ENCODE assay signal across 12 cellular contexts in genomic region chr6:117615981-117616961, GRCh38. TPM values are rescaled to one million over a fixed set of nuclear protein-coding genes. Genes with fewer than 3 reads are reported as not detected.
DNase-seq lines count a peak whose midpoint lies in the region; ATAC-seq and TF ChIP-seq lines count a peak whose summit lies in the region.
"Had no signal": no experiment of that assay in that cellular context is flagged by ENCODE, and none has a peak within 500 bp of the region (broad histone marks: within the 10 kb centered on the region; RNA-seq: fewer than 3 reads in every experiment).

No MANE protein-coding gene starts in this region.

- H2AFZ ChIP-seq in osteoblast (ENCODE audit: low read length) = peak overlapping the region; percentile 70

- DNase-seq in ELF-1 (ENCODE audit: low read depth, low spot score) = peak; percentile 89
- peak in 3 of 5 donors; percentile 17 to 38 (median 21) for DNase-seq in T-helper 1 cell
- DNase-seq in astrocyte of the cerebellum (ENCODE audit: low read depth) = peak; percentile 75
- DNase-seq in osteoblast (ENCODE audit: insufficient read length, low spot score, missing footprints) = peak; percentile 76
- DNase-seq in amniotic stem cell (lab: John Stamatoyannopoulos, UW) = no peak
- DNase-seq in NCI-H1092 treated with DMSO at 0.1 percent for 48 hours (lab: John Stamatoyannopoulos, UW) = no peak
- DNase-seq: cerebellar nuclear complex, DMS153, NCI-H2029 treated with DMSO at 0.1 percent for 48 hours had no signal

- no peak overlapping the region for H3K4me3 ChIP-seq in astrocyte of the cerebellum (ENCODE audit: low read depth, low read length)
- peak overlapping the region; percentile 62 for H3K4me3 ChIP-seq in osteoblast (ENCODE audit: insufficient read depth, low read length)
- H3K4me3 ChIP-seq: skin epidermis had no signal

- H3K4me1 ChIP-seq in osteoblast (ENCODE audit: insufficient read depth, low read length) = peaks cover 10% of the 10 kb centered on the region

- H3K27ac ChIP-seq in osteoblast (ENCODE audit: low read depth, low read length) = peak overlapping the region; percentile 43
- H3K27ac ChIP-seq: skin epidermis had no signal

- ATAC-seq in GM21360 (IDR thresholded peaks at IDR 0.05; ENCODE audit: unreplicated experiment) (no peak), HG03025 (IDR thresholded peaks at IDR 0.05; ENCODE audit: low FRiP score, unreplicated experiment) (no peak)

- in situ Hi-C loops in astrocyte of the cerebellum (cut with HindIII; ENCODE audit: low sequenced_read_pairs) = no loop called here

- H3K79me2 ChIP-seq in osteoblast (ENCODE audit: insufficient read depth, low read length) = no peaks in the 10 kb centered on the region

- no peak for TF ChIP-seq CTCF in astrocyte of the cerebellum (IDR thresholded peaks at IDR 0.05; ENCODE audit: low read depth, low read length, missing control alignments)
- no peak for TF ChIP-seq CTCF in osteoblast (IDR thresholded peaks at IDR 0.05; ENCODE audit: extremely low read depth, low read depth, low read length)

- H3K4me2 ChIP-seq in osteoblast (ENCODE audit: insufficient read depth, low read length) = peak overlapping the region; percentile 75

- no peaks in the 10 kb centered on the region for H4K20me1 ChIP-seq in osteoblast (ENCODE audit: insufficient read depth, low read length)

- H3K36me3 ChIP-seq in osteoblast (ENCODE audit: insufficient read depth, low read length) = no peaks in the 10 kb centered on the region

- H3K27me3 ChIP-seq in osteoblast (ENCODE audit: insufficient read depth, low read length) = no peaks in the 10 kb centered on the region

- no peaks in the 10 kb centered on the region for H3K9me3 ChIP-seq in osteoblast (ENCODE audit: low read depth, low read length)

RNA-seq across cellular contexts. Expression of gene GOPC, which starts 14.0 kb away (rescaled TPM):
- 41.8 and 49.6 TPM in 2 replicates for total RNA-seq in osteoblast

RNA-seq across cellular contexts. Expression of gene NUS1, which starts 59.0 kb away (rescaled TPM):
- 17.7 and 19.2 TPM in 2 replicates for total RNA-seq in osteoblast

Comparison
In these comparisons a context has a peak if more than half of its experiments do, and no peak if none do; other contexts are left out.
1. DNase-seq: peak in ELF-1 (single experiment), T-helper 1 cell (3 of 5), astrocyte of the cerebellum (single experiment) and osteoblast (single experiment); none in amniotic stem cell (single experiment) and NCI-H1092 treated with DMSO at 0.1 percent for 48 hours (single experiment).